In genomic region chr12:72989458-72989947, GRCh38 we compare ENCODE assay signal across 1 cellular context.
TF ChIP-seq lines count a peak whose summit lies in the region.

No MANE protein-coding gene starts in this region.

TF ChIP-seq in GM23338, 12 proteins besides CTCF, POLR2A, EP300 and RAD21 (continued from another document):
- TF ChIP-seq ZNF462 (CRISPR knock-in tag; IDR thresholded peaks at IDR 0.05) (no peak), CREB1 (CRISPR knock-in tag; IDR thresholded peaks at IDR 0.05; ENCODE audit: low read depth) (no peak), POLR2AphosphoS5 (IDR thresholded peaks at IDR 0.05; ENCODE audit: low read depth) (no peak), EZH2phosphoT487 (IDR thresholded peaks at IDR 0.05; ENCODE audit: unreplicated experiment) (no peak), NANOG (IDR thresholded peaks at IDR 0.05; ENCODE audit: borderline replicate concordance) (no peak), JUNB (IDR thresholded peaks at IDR 0.05; ENCODE audit: unreplicated experiment) (no peak), EZH2 (IDR thresholded peaks at IDR 0.05; ENCODE audit: low read depth, unreplicated experiment) (no peak), STAT1 (IDR thresholded peaks at IDR 0.05; ENCODE audit: unreplicated experiment) (no peak), REST (IDR thresholded peaks at IDR 0.05; ENCODE audit: unreplicated experiment) (no peak), ZNF331 (CRISPR knock-in tag; IDR thresholded peaks at IDR 0.05; ENCODE audit: low read depth) (no peak), ETS1 (IDR thresholded peaks at IDR 0.05) (no peak)
